Comparison of ENCODE assay signal across 10 cellular contexts in the genomic region with DNA sequence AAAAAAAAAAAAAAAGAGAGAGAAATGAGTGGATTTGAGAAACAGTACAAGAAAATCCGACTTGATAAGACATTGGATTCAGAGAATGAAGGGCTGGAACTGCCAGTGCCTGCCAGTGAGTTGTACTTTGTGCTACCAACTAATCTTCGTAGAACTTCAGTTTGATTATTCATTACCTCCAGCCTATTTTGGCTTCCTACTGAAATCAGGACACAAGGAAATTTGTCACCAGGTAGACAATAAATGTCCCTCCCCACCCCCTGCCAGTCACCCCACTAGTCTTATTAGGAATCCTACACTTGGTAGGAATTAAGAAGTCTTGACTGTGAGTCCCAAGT. TPM values are rescaled to one million over a fixed set of nuclear protein-coding genes. Genes with fewer than 3 reads are reported as not detected.
DNase-seq lines count a peak whose midpoint lies in the region; TF ChIP-seq lines count a peak whose summit lies in the region.
"Had no signal": no experiment of that assay in that cellular context is flagged by ENCODE, and none has a peak within 500 bp of the region (broad histone marks: within the 10 kb centered on the region; RNA-seq: fewer than 3 reads in every experiment).

No MANE protein-coding gene starts in this region.

- in situ Hi-C loops in transverse colon (cut with MboI; ENCODE audit: low pct_ligation_motif_present in 1 of 4, low pct_unique_long_range_greater_than_20kb in 1 of 4, low sequenced_read_pairs in 3 of 4): loop anchor here in 3 of 4 donors (5.0 to 25.0 kb wide), 4 partner anchors 116 to 609 kb away; a partner anchor contains a TSS

- no peak for DNase-seq in Peyer's patch
- peak; percentile 28 for DNase-seq in kidney tubule cell (ENCODE audit: low spot score)
- no peak for DNase-seq in transverse colon
- DNase-seq in H7: no peak
- no peak for DNase-seq in activated CD4-positive, alpha-beta T cell treated with anti-CD3 and anti-CD28 coated beads for 4 hours
- DNase-seq in esophagus squamous epithelium (lab: John Stamatoyannopoulos, UW): no peak
- DNase-seq: C1 segment of cervical spinal cord had no signal

- H3K27ac ChIP-seq in Peyer's patch (peak overlapping the region in 3 of 4 donors; percentile 42 to 85 (median 73)), transverse colon (peak overlapping the region; percentile 55 to 73 (median 64)), esophagus squamous epithelium (no peak overlapping the region)

- no peaks in the 10 kb centered on the region for H3K27me3 ChIP-seq in Peyer's patch
- no peaks in the 10 kb centered on the region for H3K27me3 ChIP-seq in mucosa of stomach (ENCODE audit: control insufficient read depth, insufficient read depth, low read length)
- no peaks in the 10 kb centered on the region for H3K27me3 ChIP-seq in transverse colon
- no peaks in the 10 kb centered on the region for H3K27me3 ChIP-seq in H7 (ENCODE audit: control insufficient read depth, insufficient read depth, low read length)
- peaks cover 0 to 7% (median 0%) of the 10 kb centered on the region in 4 donors for H3K27me3 ChIP-seq in esophagus squamous epithelium

- H3K4me1 ChIP-seq in Peyer's patch: peaks cover 0 to 5% (median 2%) of the 10 kb centered on the region in 4 donors
- peaks cover 49% of the 10 kb centered on the region for H3K4me1 ChIP-seq in mucosa of stomach (ENCODE audit: control insufficient read depth, insufficient read depth, low read length)
- H3K4me1 ChIP-seq in transverse colon: peaks cover 0 to 34% (median 20%) of the 10 kb centered on the region in 4 donors
- no peaks in the 10 kb centered on the region for H3K4me1 ChIP-seq in esophagus squamous epithelium

- H3K4me3 ChIP-seq in Peyer's patch: no peak overlapping the region
- no peak overlapping the region for H3K4me3 ChIP-seq in mucosa of stomach (ENCODE audit: low read length)
- no peak overlapping the region for H3K4me3 ChIP-seq in transverse colon
- H3K4me3 ChIP-seq in H7 (ENCODE audit: insufficient read depth, low read depth, low read length): no peak overlapping the region
- H3K4me3 ChIP-seq in esophagus squamous epithelium: no peak overlapping the region
- H3K4me3 ChIP-seq: GM12878, GM23338 had no signal

- intact Hi-C loops in transverse colon (cut with DNase I; ENCODE audit: low total_unique reads): loop anchor here (10.0 kb wide), 1 partner anchor 76 kb away; a partner anchor contains a TSS
- intact Hi-C loops in esophagus squamous epithelium (cut with DNase I): loop anchor here (2.0 kb wide), 1 partner anchor 118 kb away; no protein-coding TSS in a partner anchor

- no peaks in the 10 kb centered on the region for H3K36me3 ChIP-seq in Peyer's patch
- no peaks in the 10 kb centered on the region for H3K36me3 ChIP-seq in mucosa of stomach (ENCODE audit: control insufficient read depth, insufficient read depth, low read length)
- no peaks in the 10 kb centered on the region for H3K36me3 ChIP-seq in transverse colon
- no peaks in the 10 kb centered on the region for H3K36me3 ChIP-seq in H7 (replicated peaks; ENCODE audit: control insufficient read depth, insufficient read depth, low read length)
- no peaks in the 10 kb centered on the region for H3K36me3 ChIP-seq in esophagus squamous epithelium

- TF ChIP-seq CTCF in Peyer's patch (IDR thresholded peaks at IDR 0.05) (no peak), transverse colon (IDR thresholded peaks at IDR 0.05) (no peak), esophagus squamous epithelium (IDR thresholded peaks at IDR 0.05) (no peak)

- no peak for TF ChIP-seq EP300 in transverse colon (IDR thresholded peaks at IDR 0.05; ENCODE audit: low read depth)

- H3K9ac ChIP-seq in mucosa of stomach (ENCODE audit: low read length): peak overlapping the region; percentile 16

- WGBS in transverse colon (ENCODE audit: low coverage in 1 of 2), 2 donors: 28 to 46% methylated on average over 2 of the region's 2 CpGs
- WGBS in esophagus squamous epithelium, 2 donors: 60 to 66% methylated on average over 2 of the region's 2 CpGs

- TF ChIP-seq POLR2A in Peyer's patch (IDR thresholded peaks at IDR 0.05): no peak
- TF ChIP-seq POLR2A in transverse colon (IDR thresholded peaks at IDR 0.05): no peak
- TF ChIP-seq POLR2A in esophagus squamous epithelium (IDR thresholded peaks at IDR 0.05): no peak

- no peaks in the 10 kb centered on the region for H3K9me3 ChIP-seq in Peyer's patch
- H3K9me3 ChIP-seq in mucosa of stomach (ENCODE audit: control insufficient read depth, low read length): no peaks in the 10 kb centered on the region
- no peaks in the 10 kb centered on the region for H3K9me3 ChIP-seq in transverse colon
- no peaks in the 10 kb centered on the region for H3K9me3 ChIP-seq in esophagus squamous epithelium

RNA-seq across cellular contexts. Expression of a gene that starts 21.4 kb away (rescaled TPM):
- total RNA-seq in Peyer's patch (10 to 100 TPM; 19.8 to 55.3 (median 34.2) TPM), transverse colon (10 to 100 TPM in 3 of 4 donors, 1 to 10 TPM in 1; 7.4 to 29.4 (median 20.6) TPM), esophagus squamous epithelium (10 to 100 TPM in 3 of 4 donors, 1 to 10 TPM in 1; 5.1 to 13.8 (median 11.9) TPM)
- 31.8 and 36.8 TPM in 2 replicates for total RNA-seq in H7 (2014; rRNA removed; shearing (Covaris generic))

Comparison
In these comparisons a context has a peak if more than half of its experiments do, and no peak if none do; other contexts are left out.
1. H3K27ac ChIP-seq: peak in Peyer's patch (3 of 4) and transverse colon (4 of 4); none in esophagus squamous epithelium (0 of 4).